Comparison of ENCODE assay signal across 1 cellular context in the genomic region with DNA sequence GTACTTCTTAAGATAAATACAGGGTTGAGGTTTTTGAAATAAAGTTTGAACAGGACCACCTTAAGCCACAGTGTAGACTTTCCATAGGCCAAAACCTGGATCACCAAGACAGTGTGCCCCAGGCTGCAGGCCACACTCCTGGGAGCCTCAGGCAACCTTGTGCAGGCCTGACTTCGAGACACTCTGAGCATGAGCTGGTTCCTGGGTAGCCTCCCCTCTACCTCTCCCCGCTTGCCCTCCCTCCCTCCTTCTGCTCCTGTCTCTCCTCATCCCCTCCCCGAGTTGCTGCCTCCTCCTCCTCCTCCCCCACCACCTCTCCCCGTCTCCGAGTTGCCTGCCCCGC.
TF ChIP-seq lines count a peak whose summit lies in the region.

No MANE protein-coding gene starts in this region.

TF ChIP-seq in K562, 482 proteins besides CTCF, POLR2A, EP300 and RAD21 (continued from another document and continues in another):
- TF ChIP-seq, protein P1, sequence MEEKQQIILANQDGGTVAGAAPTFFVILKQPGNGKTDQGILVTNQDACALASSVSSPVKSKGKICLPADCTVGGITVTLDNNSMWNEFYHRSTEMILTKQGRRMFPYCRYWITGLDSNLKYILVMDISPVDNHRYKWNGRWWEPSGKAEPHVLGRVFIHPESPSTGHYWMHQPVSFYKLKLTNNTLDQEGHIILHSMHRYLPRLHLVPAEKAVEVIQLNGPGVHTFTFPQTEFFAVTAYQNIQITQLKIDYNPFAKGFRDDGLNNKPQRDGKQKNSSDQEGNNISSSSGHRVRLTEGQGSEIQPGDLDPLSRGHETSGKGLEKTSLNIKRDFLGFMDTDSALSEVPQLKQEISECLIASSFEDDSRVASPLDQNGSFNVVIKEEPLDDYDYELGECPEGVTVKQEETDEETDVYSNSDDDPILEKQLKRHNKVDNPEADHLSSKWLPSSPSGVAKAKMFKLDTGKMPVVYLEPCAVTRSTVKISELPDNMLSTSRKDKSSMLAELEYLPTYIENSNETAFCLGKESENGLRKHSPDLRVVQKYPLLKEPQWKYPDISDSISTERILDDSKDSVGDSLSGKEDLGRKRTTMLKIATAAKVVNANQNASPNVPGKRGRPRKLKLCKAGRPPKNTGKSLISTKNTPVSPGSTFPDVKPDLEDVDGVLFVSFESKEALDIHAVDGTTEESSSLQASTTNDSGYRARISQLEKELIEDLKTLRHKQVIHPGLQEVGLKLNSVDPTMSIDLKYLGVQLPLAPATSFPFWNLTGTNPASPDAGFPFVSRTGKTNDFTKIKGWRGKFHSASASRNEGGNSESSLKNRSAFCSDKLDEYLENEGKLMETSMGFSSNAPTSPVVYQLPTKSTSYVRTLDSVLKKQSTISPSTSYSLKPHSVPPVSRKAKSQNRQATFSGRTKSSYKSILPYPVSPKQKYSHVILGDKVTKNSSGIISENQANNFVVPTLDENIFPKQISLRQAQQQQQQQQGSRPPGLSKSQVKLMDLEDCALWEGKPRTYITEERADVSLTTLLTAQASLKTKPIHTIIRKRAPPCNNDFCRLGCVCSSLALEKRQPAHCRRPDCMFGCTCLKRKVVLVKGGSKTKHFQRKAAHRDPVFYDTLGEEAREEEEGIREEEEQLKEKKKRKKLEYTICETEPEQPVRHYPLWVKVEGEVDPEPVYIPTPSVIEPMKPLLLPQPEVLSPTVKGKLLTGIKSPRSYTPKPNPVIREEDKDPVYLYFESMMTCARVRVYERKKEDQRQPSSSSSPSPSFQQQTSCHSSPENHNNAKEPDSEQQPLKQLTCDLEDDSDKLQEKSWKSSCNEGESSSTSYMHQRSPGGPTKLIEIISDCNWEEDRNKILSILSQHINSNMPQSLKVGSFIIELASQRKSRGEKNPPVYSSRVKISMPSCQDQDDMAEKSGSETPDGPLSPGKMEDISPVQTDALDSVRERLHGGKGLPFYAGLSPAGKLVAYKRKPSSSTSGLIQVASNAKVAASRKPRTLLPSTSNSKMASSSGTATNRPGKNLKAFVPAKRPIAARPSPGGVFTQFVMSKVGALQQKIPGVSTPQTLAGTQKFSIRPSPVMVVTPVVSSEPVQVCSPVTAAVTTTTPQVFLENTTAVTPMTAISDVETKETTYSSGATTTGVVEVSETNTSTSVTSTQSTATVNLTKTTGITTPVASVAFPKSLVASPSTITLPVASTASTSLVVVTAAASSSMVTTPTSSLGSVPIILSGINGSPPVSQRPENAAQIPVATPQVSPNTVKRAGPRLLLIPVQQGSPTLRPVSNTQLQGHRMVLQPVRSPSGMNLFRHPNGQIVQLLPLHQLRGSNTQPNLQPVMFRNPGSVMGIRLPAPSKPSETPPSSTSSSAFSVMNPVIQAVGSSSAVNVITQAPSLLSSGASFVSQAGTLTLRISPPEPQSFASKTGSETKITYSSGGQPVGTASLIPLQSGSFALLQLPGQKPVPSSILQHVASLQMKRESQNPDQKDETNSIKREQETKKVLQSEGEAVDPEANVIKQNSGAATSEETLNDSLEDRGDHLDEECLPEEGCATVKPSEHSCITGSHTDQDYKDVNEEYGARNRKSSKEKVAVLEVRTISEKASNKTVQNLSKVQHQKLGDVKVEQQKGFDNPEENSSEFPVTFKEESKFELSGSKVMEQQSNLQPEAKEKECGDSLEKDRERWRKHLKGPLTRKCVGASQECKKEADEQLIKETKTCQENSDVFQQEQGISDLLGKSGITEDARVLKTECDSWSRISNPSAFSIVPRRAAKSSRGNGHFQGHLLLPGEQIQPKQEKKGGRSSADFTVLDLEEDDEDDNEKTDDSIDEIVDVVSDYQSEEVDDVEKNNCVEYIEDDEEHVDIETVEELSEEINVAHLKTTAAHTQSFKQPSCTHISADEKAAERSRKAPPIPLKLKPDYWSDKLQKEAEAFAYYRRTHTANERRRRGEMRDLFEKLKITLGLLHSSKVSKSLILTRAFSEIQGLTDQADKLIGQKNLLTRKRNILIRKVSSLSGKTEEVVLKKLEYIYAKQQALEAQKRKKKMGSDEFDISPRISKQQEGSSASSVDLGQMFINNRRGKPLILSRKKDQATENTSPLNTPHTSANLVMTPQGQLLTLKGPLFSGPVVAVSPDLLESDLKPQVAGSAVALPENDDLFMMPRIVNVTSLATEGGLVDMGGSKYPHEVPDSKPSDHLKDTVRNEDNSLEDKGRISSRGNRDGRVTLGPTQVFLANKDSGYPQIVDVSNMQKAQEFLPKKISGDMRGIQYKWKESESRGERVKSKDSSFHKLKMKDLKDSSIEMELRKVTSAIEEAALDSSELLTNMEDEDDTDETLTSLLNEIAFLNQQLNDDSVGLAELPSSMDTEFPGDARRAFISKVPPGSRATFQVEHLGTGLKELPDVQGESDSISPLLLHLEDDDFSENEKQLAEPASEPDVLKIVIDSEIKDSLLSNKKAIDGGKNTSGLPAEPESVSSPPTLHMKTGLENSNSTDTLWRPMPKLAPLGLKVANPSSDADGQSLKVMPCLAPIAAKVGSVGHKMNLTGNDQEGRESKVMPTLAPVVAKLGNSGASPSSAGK (IDR thresholded peaks at IDR 0.05), result peak; percentile 93
- TF ChIP-seq MAFF (IDR thresholded peaks at IDR 0.05; ENCODE audit: low read length) (no peak), GTF2A2 (tag; IDR thresholded peaks at IDR 0.05) (no peak), HDAC6 (IDR thresholded peaks at IDR 0.05; ENCODE audit: low read depth, low read length) (no peak), ZKSCAN1 (IDR thresholded peaks at IDR 0.05; ENCODE audit: low read depth, low read length) (no peak), CBFB (CRISPR knock-in tag; IDR thresholded peaks at IDR 0.05) (no peak), POLR2G (IDR thresholded peaks at IDR 0.05; ENCODE audit: low read depth, low read length) (no peak), ZNF197 (CRISPR knock-in tag; IDR thresholded peaks at IDR 0.05; ENCODE audit: low read depth) (no peak), CBX5 (IDR thresholded peaks at IDR 0.05; ENCODE audit: borderline replicate concordance, low read depth) (no peak), CXXC5 (CRISPR knock-in tag; IDR thresholded peaks at IDR 0.05) (no peak), NFIC (IDR thresholded peaks at IDR 0.05) (no peak), ZNF408 (CRISPR knock-in tag; IDR thresholded peaks at IDR 0.05; ENCODE audit: low read depth) (no peak), CCAR2 (IDR thresholded peaks at IDR 0.05; ENCODE audit: low read depth, low read length) (no peak), NFE2 (IDR thresholded peaks at IDR 0.05; ENCODE audit: low read depth) (no peak)
- TF ChIP-seq, protein P2, sequence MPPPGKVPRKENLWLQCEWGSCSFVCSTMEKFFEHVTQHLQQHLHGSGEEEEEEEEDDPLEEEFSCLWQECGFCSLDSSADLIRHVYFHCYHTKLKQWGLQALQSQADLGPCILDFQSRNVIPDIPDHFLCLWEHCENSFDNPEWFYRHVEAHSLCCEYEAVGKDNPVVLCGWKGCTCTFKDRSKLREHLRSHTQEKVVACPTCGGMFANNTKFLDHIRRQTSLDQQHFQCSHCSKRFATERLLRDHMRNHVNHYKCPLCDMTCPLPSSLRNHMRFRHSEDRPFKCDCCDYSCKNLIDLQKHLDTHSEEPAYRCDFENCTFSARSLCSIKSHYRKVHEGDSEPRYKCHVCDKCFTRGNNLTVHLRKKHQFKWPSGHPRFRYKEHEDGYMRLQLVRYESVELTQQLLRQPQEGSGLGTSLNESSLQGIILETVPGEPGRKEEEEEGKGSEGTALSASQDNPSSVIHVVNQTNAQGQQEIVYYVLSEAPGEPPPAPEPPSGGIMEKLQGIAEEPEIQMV (tag; conservative IDR thresholded peaks at IDR 0.05; ENCODE audit: low read depth), result peak; percentile 29; the same call in 1 of the 2 replicates
- TF ChIP-seq, protein P3, sequence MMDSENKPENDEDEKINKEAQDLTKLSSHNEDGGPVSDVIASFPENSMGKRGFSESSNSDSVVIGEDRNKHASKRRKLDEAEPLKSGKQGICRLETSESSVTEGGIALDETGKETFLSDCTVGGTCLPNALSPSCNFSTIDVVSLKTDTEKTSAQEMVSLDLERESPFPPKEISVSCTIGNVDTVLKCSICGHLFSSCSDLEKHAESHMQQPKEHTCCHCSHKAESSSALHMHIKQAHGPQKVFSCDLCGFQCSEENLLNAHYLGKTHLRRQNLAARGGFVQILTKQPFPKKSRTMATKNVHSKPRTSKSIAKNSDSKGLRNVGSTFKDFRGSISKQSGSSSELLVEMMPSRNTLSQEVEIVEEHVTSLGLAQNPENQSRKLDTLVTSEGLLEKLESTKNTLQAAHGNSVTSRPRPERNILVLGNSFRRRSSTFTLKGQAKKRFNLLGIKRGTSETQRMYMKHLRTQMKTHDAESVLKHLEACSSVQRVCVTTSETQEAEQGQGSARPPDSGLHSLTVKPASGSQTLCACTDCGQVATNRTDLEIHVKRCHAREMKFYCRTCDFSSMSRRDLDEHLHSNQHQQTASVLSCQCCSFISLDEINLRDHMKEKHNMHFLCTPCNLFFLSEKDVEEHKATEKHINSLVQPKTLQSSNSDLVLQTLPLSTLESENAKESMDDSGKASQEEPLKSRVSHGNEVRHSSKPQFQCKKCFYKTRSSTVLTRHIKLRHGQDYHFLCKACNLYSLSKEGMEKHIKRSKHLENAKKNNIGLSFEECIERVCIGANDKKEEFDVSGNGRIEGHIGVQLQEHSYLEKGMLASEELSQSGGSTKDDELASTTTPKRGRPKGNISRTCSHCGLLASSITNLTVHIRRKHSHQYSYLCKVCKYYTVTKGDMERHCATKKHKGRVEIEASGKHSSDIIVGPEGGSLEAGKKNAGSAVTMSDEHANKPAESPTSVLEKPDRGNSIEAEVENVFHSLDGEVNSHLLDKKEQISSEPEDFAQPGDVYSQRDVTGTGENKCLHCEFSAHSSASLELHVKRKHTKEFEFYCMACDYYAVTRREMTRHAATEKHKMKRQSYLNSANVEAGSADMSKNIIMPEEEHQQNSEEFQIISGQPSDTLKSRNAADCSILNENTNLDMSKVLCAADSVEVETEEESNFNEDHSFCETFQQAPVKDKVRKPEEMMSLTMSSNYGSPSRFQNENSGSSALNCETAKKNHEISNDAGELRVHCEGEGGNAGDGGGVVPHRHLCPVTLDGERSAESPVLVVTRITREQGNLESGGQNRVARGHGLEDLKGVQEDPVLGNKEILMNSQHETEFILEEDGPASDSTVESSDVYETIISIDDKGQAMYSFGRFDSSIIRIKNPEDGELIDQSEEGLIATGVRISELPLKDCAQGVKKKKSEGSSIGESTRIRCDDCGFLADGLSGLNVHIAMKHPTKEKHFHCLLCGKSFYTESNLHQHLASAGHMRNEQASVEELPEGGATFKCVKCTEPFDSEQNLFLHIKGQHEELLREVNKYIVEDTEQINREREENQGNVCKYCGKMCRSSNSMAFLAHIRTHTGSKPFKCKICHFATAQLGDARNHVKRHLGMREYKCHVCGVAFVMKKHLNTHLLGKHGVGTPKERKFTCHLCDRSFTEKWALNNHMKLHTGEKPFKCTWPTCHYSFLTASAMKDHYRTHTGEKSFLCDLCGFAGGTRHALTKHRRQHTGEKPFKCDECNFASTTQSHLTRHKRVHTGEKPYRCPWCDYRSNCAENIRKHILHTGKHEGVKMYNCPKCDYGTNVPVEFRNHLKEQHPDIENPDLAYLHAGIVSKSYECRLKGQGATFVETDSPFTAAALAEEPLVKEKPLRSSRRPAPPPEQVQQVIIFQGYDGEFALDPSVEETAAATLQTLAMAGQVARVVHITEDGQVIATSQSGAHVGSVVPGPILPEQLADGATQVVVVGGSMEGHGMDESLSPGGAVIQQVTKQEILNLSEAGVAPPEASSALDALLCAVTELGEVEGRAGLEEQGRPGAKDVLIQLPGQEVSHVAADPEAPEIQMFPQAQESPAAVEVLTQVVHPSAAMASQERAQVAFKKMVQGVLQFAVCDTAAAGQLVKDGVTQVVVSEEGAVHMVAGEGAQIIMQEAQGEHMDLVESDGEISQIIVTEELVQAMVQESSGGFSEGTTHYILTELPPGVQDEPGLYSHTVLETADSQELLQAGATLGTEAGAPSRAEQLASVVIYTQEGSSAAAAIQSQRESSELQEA (IDR thresholded peaks at IDR 0.05; ENCODE audit: low read depth), result no peak
- TF ChIP-seq, protein P4, sequence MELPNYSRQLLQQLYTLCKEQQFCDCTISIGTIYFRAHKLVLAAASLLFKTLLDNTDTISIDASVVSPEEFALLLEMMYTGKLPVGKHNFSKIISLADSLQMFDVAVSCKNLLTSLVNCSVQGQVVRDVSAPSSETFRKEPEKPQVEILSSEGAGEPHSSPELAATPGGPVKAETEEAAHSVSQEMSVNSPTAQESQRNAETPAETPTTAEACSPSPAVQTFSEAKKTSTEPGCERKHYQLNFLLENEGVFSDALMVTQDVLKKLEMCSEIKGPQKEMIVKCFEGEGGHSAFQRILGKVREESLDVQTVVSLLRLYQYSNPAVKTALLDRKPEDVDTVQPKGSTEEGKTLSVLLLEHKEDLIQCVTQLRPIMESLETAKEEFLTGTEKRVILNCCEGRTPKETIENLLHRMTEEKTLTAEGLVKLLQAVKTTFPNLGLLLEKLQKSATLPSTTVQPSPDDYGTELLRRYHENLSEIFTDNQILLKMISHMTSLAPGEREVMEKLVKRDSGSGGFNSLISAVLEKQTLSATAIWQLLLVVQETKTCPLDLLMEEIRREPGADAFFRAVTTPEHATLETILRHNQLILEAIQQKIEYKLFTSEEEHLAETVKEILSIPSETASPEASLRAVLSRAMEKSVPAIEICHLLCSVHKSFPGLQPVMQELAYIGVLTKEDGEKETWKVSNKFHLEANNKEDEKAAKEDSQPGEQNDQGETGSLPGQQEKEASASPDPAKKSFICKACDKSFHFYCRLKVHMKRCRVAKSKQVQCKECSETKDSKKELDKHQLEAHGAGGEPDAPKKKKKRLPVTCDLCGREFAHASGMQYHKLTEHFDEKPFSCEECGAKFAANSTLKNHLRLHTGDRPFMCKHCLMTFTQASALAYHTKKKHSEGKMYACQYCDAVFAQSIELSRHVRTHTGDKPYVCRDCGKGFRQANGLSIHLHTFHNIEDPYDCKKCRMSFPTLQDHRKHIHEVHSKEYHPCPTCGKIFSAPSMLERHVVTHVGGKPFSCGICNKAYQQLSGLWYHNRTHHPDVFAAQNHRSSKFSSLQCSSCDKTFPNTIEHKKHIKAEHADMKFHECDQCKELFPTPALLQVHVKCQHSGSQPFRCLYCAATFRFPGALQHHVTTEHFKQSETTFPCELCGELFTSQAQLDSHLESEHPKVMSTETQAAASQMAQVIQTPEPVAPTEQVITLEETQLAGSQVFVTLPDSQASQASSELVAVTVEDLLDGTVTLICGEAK (IDR thresholded peaks at IDR 0.05), result 0 out of 2 replicates have a peak, but pooled peaks have one; percentile 35
- TF ChIP-seq, protein P4 (CRISPR knock-in tag; IDR thresholded peaks at IDR 0.05), result no peak
